In the genomic region with DNA sequence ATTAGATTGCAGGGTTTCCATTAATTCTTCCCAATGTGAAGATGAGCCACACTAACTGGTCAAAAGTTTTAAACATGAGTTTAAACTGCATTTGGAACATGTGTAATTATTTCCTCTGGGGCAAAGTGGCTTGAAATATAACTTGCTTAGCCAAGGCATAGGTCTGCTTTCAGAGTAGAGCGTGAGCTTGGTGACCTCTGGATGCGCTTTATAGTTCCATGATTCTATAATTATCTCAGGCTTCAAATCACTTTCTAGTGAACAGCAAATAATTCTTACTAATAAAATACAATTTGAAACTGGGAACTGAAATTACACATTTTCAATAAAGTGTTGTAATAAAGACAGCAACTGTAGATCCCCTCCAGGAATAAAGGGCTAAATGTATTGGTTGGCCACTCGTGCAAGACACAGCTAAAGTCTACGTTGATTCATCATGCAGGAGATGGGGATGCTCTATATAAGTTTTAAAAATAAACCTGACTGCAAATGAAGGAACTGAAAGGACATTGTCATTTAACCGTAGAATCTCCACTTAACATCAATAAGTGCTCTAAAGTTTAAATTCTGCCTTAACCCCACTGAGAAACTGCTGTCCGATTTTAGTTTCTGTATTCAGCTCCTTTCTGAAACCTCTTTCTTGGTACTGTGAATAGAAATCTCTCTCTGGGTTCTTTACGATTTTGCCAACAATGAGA, we compare ENCODE assay signal across 15 cellular contexts.
DNase-seq lines count a peak whose midpoint lies in the region; ATAC-seq lines count a peak whose summit lies in the region.
"Had no signal": no experiment of that assay in that cellular context is flagged by ENCODE, and none has a peak within 500 bp of the region (broad histone marks: within the 10 kb centered on the region; RNA-seq: fewer than 3 reads in every experiment).

No MANE protein-coding gene starts in this region.

- DNase-seq in germinal center (ENCODE audit: low spot score) = peak; percentile 28
- DNase-seq in KG1 (lab: John Stamatoyannopoulos, UW) = no peak
- DNase-seq in NCI-H1417 treated with DMSO at 0.1 percent for 48 hours (lab: John Stamatoyannopoulos, UW) = no peak
- no peak for DNase-seq in GM19240 (ENCODE audit: insufficient read length, low spot score)
- DNase-seq in SHP77 (lab: John Stamatoyannopoulos, UW) = no peak
- DNase-seq: amniotic stem cell, dorsolateral prefrontal cortex, kidney glomerular epithelial cell, NCI-H1105 treated with DMSO at 0.1 percent for 48 hours, NCI-H510A treated with DMSO at 0.1 percent for 48 hours, retina had no signal

- ATAC-seq in GM18870 (IDR thresholded peaks at IDR 0.05; ENCODE audit: unreplicated experiment) (peak; percentile 83), GM21723 (IDR thresholded peaks at IDR 0.05; ENCODE audit: unreplicated experiment) (peak; percentile 78), HG03159 (IDR thresholded peaks at IDR 0.05; ENCODE audit: unreplicated experiment) (peak; percentile 82)
- ATAC-seq: HepG2 had no signal
